20 cellular contexts compared by ENCODE assay signal in the genomic region with DNA sequence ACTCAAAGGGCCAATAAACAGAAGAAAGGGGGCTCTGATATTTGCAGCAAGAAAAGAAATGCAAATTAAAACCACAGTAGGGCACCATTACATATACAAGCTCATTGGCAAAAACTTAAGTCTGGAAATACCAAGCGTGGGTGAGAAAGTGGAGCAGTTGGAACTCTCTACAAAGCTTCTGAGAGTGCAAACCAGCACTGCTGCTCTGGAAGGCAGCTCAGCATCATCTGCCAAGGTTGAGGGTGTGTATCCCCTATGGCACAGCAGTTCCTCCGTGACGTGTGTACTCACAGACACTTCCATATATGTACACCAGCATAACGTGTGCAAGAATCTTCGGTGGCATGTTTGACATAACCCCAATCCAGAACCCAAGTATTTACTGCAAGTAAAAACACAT.
DNase-seq lines count a peak whose midpoint lies in the region; TF ChIP-seq lines count a peak whose summit lies in the region.
"Had no signal": no experiment of that assay in that cellular context is flagged by ENCODE, and none has a peak within 500 bp of the region (broad histone marks: within the 10 kb centered on the region; RNA-seq: fewer than 3 reads in every experiment).

No MANE protein-coding gene starts in this region.

- TF ChIP-seq CTCF in osteocyte (IDR thresholded peaks at IDR 0.05), result no peak

- H3K4me1 ChIP-seq in HUES64 (ENCODE audit: insufficient read depth, low read length) (peaks cover 53% of the 10 kb centered on the region), iPS DF 6.9 (ENCODE audit: control insufficient read depth, insufficient read depth, low read length) (peaks cover 8% of the 10 kb centered on the region; the same call in 1 of the 2 replicates)
- H3K4me1 ChIP-seq: A549, BLaER1 had no signal

- H3K27me3 Mint-ChIP-seq in osteocyte (ENCODE audit: unreplicated experiment), result peaks cover 15% of the 10 kb centered on the region

- no peak overlapping the region for H3K27ac Mint-ChIP-seq in osteocyte (ENCODE audit: unreplicated experiment)
- H3K27ac Mint-ChIP-seq: CD14-positive monocyte; CD4-positive, alpha-beta memory T cell had no signal

- WGBS in HUES64, result 57% methylated on average over 5 of the region's 5 CpGs
- no CpG with 5 or more reads among the region's 5 CpGs for WGBS in iPS DF 6.9 (ENCODE audit: insufficient coverage, insufficient read length)

- no peaks in the 10 kb centered on the region for H3K9me3 Mint-ChIP-seq in osteocyte (ENCODE audit: unreplicated experiment)

- H3K27ac ChIP-seq in HUES64 (ENCODE audit: low read depth, low read length) (peak overlapping the region; percentile 27; the same call in 1 of the 2 replicates), iPS DF 6.9 (ENCODE audit: low read length) (peak overlapping the region; percentile 84)
- H3K27ac ChIP-seq: 22Rv1, A549, BLaER1, GM23248 had no signal

- no peak overlapping the region for H3K4me3 ChIP-seq in HUES64 (ENCODE audit: low read length)
- H3K4me3 ChIP-seq in iPS DF 6.9 (ENCODE audit: low read length), result no peak overlapping the region
- H3K4me3 ChIP-seq: A549, BLaER1, GM23248 had no signal

- H3K9me3 ChIP-seq in HUES64 (ENCODE audit: insufficient read depth, low read depth, low read length) (no peaks in the 10 kb centered on the region), iPS DF 6.9 (ENCODE audit: control insufficient read depth, insufficient read depth, low read length) (no peaks in the 10 kb centered on the region)
- H3K9me3 ChIP-seq: A549, BLaER1 had no signal

- no peaks in the 10 kb centered on the region for H3K4me1 Mint-ChIP-seq in osteocyte (ENCODE audit: unreplicated experiment)
- H3K4me1 Mint-ChIP-seq: CD14-positive monocyte; CD4-positive, alpha-beta memory T cell had no signal

- H3K4me3 Mint-ChIP-seq in osteocyte (ENCODE audit: unreplicated experiment), result no peak overlapping the region
- H3K4me3 Mint-ChIP-seq: CD14-positive monocyte; CD4-positive, alpha-beta memory T cell had no signal

- DNase-seq in Ammon's horn (ENCODE audit: low spot score) (peak; percentile 18), iPS DF 6.9 (ENCODE audit: low read depth, low spot score) (no peak), middle frontal gyrus (ENCODE audit: extremely low spot score, low spot score) (peak; percentile 8), NCI-H226 (no peak), NCI-H446 (lab: John Stamatoyannopoulos, UW) (no peak), osteocyte (ENCODE audit: extremely low spot score, unreplicated experiment) (no peak)
- DNase-seq in activated CD4-positive, alpha-beta T cell treated with anti-CD3 and anti-CD28 coated beads for 4 hours, result no peak
- DNase-seq: AML-193; CD4-positive, alpha-beta memory T cell; DMS153; DMS79; GDM1; GM23248; H7 had no signal

- H3K9ac ChIP-seq in HUES64 (ENCODE audit: low read depth, low read length), result no peak overlapping the region
- H3K9ac ChIP-seq: BLaER1, GM23248 had no signal

- peaks cover 7% of the 10 kb centered on the region; the same call in 1 of the 2 replicates for H3K27me3 ChIP-seq in HUES64 (ENCODE audit: insufficient read depth, low read length)
- no peaks in the 10 kb centered on the region for H3K27me3 ChIP-seq in iPS DF 6.9 (ENCODE audit: control insufficient read depth, insufficient read depth, low read length)
- H3K27me3 ChIP-seq: BLaER1 had no signal

- H3K36me3 ChIP-seq in HUES64 (ENCODE audit: insufficient read depth, low read length) (no peaks in the 10 kb centered on the region), iPS DF 6.9 (ENCODE audit: control insufficient read depth, insufficient read depth, low read length) (no peaks in the 10 kb centered on the region)
- H3K36me3 ChIP-seq: BLaER1 had no signal

- H3K36me3 Mint-ChIP-seq in osteocyte (ENCODE audit: unreplicated experiment), result no peaks in the 10 kb centered on the region
- H3K36me3 Mint-ChIP-seq: CD14-positive monocyte; CD4-positive, alpha-beta memory T cell; IgD-negative memory B cell had no signal

Comparison
In these comparisons a context has a peak if more than half of its experiments do, and no peak if none do; other contexts are left out.
1. DNase-seq: peak in Ammon's horn (single experiment) and middle frontal gyrus (single experiment); none in iPS DF 6.9 (single experiment), activated CD4-positive, alpha-beta T cell treated with anti-CD3 and anti-CD28 coated beads for 4 hours (0 of 2), NCI-H226 (single experiment), NCI-H446 (0 of 2) and osteocyte (single experiment).